8 cellular contexts compared by ENCODE assay signal in the genomic region with DNA sequence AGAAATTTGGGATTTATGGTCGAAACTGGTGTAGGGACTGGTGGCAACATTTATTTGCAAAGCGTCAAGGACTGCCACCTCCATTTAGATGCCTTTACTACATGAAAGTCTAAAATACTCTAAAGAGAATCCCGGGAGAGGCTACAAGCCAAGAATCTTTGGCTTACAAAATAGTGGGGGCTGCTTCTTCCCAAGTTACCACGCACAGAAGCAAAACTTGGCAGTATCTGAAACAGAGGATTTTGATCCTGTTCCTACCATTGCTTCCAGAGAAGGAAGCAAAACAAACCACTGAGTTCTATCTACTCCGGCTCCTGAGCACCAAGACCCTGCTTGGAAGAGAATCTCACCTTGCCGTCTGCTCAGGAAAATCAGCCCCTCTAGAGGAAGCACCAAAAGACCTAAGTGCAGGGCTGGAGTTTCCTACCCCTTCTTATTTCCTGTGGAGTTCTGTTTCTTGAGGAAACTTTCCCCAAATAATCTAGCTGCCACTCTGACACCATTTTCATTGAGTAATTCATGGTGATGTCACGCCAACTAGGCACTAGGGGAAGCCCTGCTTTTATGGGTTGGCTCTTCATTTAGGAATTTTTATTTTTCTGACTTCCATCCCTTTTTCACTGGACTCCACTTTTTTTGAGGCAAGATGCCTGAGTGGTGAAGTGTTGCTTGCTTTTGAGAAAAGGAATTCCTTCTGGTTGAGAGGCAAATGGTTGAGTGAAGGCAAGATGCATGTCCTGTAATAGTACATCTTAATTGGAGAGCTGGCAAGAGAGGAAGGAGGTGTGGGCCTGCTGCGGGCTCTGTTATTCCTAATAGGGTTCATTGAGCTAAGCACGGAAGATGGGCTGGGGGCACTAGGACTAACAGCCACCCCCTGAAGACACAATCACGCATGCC. TPM values are rescaled to one million over a fixed set of nuclear protein-coding genes. Genes with fewer than 3 reads are reported as not detected.
A peak's percentile ranks its signal among the peaks of the same experiment; 100 is the strongest.
DNase-seq lines count a peak whose midpoint lies in the region; ATAC-seq and TF ChIP-seq lines count a peak whose summit lies in the region.

No MANE protein-coding gene starts in this region.

- TF ChIP-seq CTCF in right atrium auricular region (IDR thresholded peaks at IDR 0.05) = no peak

- H3K4me3 ChIP-seq in right atrium auricular region = peak overlapping the region in 1 of 2 donors; percentile 10

- peak overlapping the region; percentile 65 for H3K4me3 Mint-ChIP-seq in activated CD8-positive, alpha-beta T cell treated with anti-CD3 and anti-CD28 coated beads, Interleukin-2, amount 10 ng/mL, durations not matched to agents 7 days and 5 days

- ATAC-seq in GM21529 (IDR thresholded peaks at IDR 0.05; ENCODE audit: unreplicated experiment) (peak; percentile 1), HG03095 (IDR thresholded peaks at IDR 0.05; ENCODE audit: unreplicated experiment) (no peak), HG03135 (IDR thresholded peaks at IDR 0.05; ENCODE audit: unreplicated experiment) (no peak)
- no peak for ATAC-seq in activated CD8-positive, alpha-beta T cell treated with anti-CD3 and anti-CD28 coated beads, Interleukin-2, amount 10 ng/mL, durations not matched to agents 7 days and 5 days

- CTCF ChIA-PET in activated CD8-positive, alpha-beta T cell treated with anti-CD3 and anti-CD28 coated beads, Interleukin-2, amount 10 ng/mL, durations not matched to agents 7 days and 5 days (lab: Charles Lee) = interaction anchor here (0.7 to 2.9 kb wide), 19 partner anchors 8 to 291 kb away, joined by 3 to 29 read pairs (median 5); no protein-coding TSS in a partner anchor

- peak overlapping the region; percentile 95 for H3K27ac Mint-ChIP-seq in activated CD8-positive, alpha-beta T cell treated with anti-CD3 and anti-CD28 coated beads, Interleukin-2, amount 10 ng/mL, durations not matched to agents 7 days and 5 days

- POLR2A ChIA-PET in activated CD8-positive, alpha-beta T cell treated with anti-CD3 and anti-CD28 coated beads, Interleukin-2, amount 10 ng/mL, durations not matched to agents 7 days and 5 days (lab: Charles Lee) = interaction anchor here (0.9 to 3.3 kb wide), 16 partner anchors 8 to 229 kb away, joined by 3 to 71 read pairs (median 6); a partner anchor contains a TSS

- peak; percentile 91 for DNase-seq in A172 (ENCODE audit: low spot score)
- no peak for DNase-seq in activated CD8-positive, alpha-beta T cell treated with anti-CD3 and anti-CD28 coated beads, Interleukin-2, amount 10 ng/mL, durations not matched to agents 7 days and 5 days
- DNase-seq in right atrium auricular region (ENCODE audit: low spot score) = no peak
- DNase-seq in substantia nigra (lab: John Stamatoyannopoulos, UW) = no peak
- no peak for DNase-seq in stimulated activated CD4-positive, alpha-beta T cell treated with anti-CD3 and anti-CD28 coated beads, Interleukin-1b, Interleukin-23, amount 100 ng/mL, for 48 hours

- H3K4me1 Mint-ChIP-seq in activated CD8-positive, alpha-beta T cell treated with anti-CD3 and anti-CD28 coated beads, Interleukin-2, amount 10 ng/mL, durations not matched to agents 7 days and 5 days (ENCODE audit: low read depth) = peaks cover 93% of the 10 kb centered on the region

- H3K36me3 Mint-ChIP-seq in activated CD8-positive, alpha-beta T cell treated with anti-CD3 and anti-CD28 coated beads, Interleukin-2, amount 10 ng/mL, durations not matched to agents 7 days and 5 days (ENCODE audit: low read depth) = peaks cover 2% of the 10 kb centered on the region

- peaks cover 0 to 37% of the 10 kb centered on the region in 2 donors for H3K4me1 ChIP-seq in right atrium auricular region

- H3K36me3 ChIP-seq in right atrium auricular region = no peaks in the 10 kb centered on the region

- H3K9me3 ChIP-seq in right atrium auricular region = no peaks in the 10 kb centered on the region

- no peaks in the 10 kb centered on the region for H3K27me3 ChIP-seq in right atrium auricular region

- no peaks in the 10 kb centered on the region for H3K9me3 Mint-ChIP-seq in activated CD8-positive, alpha-beta T cell treated with anti-CD3 and anti-CD28 coated beads, Interleukin-2, amount 10 ng/mL, durations not matched to agents 7 days and 5 days (ENCODE audit: insufficient read depth)

- no peaks in the 10 kb centered on the region for H3K27me3 Mint-ChIP-seq in activated CD8-positive, alpha-beta T cell treated with anti-CD3 and anti-CD28 coated beads, Interleukin-2, amount 10 ng/mL, durations not matched to agents 7 days and 5 days (ENCODE audit: low read depth)

- H3K27ac ChIP-seq in right atrium auricular region = peak overlapping the region; percentile 26 to 48
- peak overlapping the region; percentile 8 for H3K27ac ChIP-seq in substantia nigra (ENCODE audit: low read depth, low read length, poor library complexity, severe bottlenecking)

RNA-seq across cellular contexts. Expression of a gene that starts 36.8 kb away (rescaled TPM):
- 32.1 and 42.6 TPM in 2 replicates for total RNA-seq in A172 (2014; rRNA removed; shearing (Covaris generic))
- total RNA-seq in activated CD8-positive, alpha-beta T cell treated with anti-CD3 and anti-CD28 coated beads, Interleukin-2, amount 10 ng/mL, durations not matched to agents 7 days and 5 days = 10 to 100 TPM; 88.0 to 89.7 TPM
- total RNA-seq in right atrium auricular region = 1 to 10 TPM; 4.4 to 9.3 TPM
